1 cellular context compared by ENCODE assay signal in the genomic region with DNA sequence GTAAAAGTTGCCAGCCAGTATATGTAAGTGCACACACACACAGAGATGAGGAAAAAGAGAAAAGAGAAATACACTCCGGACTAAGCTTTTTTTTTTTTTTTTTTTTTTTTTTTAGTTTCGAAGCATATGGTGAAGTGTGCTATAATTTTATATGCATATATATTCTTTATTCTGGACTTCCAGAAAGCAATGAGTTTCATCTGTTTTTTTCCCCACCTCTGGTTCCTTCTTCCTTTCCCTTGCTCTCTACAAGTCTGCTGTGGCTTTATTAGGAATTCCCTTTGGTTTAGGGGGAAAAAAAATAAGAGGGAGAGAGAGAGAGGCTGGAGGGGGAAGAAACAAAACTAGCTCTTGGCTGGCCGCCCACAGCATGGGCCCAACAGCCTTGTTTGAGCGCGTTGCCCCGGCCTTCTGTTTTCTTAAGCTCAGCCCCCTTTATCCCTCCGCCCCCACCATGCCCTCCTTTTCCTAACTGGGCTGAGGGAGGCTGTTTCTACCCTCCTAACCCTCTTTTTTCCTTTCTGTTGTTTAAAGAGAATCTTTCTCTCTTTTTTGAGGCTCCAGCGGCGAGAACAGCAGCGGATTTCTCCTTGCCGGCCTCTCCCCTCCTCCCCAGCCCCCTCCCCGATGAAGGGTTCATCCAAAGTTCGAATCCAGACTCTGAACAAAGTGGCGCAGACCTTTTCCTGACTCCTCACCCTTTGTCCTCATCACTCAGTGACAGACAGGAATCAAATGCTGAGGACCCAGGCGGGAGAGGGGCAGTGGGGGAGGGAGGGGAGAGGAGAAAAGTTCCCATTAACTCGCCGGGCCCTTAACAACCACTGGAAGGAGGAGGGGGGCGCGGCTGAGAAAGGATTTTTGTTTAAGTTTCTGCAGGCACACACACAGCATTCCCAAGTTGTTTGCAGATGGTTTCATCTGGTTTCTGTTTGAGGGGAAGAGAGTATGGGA.
TF ChIP-seq lines count a peak whose summit lies in the region.

No MANE protein-coding gene starts in this region.

TF ChIP-seq in HEK293, 187 proteins besides CTCF, POLR2A, EP300 and RAD21 (continued from another document and continues in another):
- TF ChIP-seq ZBTB7A (tag by site-specific recombination; IDR thresholded peaks at IDR 0.05; ENCODE audit: low read depth) (no peak), ZFP3 (tag by site-specific recombination; IDR thresholded peaks at IDR 0.05; ENCODE audit: low read depth) (no peak), SP2 (tag by site-specific recombination; IDR thresholded peaks at IDR 0.05) (peak; percentile 31), ZNF629 (tag by site-specific recombination; IDR thresholded peaks at IDR 0.05) (no peak), ZNF157 (tag by site-specific recombination; IDR thresholded peaks at IDR 0.05) (no peak), ZSCAN16 (tag by site-specific recombination; IDR thresholded peaks at IDR 0.05) (no peak), IKZF3 (tag by site-specific recombination; IDR thresholded peaks at IDR 0.05) (no peak), ZNF184 (tag by site-specific recombination; IDR thresholded peaks at IDR 0.05) (no peak), ZNF654 (tag by site-specific recombination; IDR thresholded peaks at IDR 0.05; ENCODE audit: low read depth) (no peak), ZNF16 (tag by site-specific recombination; IDR thresholded peaks at IDR 0.05; ENCODE audit: low read depth) (no peak), ZNF501 (tag by site-specific recombination; IDR thresholded peaks at IDR 0.05) (0 out of 2 replicates have a peak, but pooled peaks have one; percentile 37), ZNF571 (tag by site-specific recombination; IDR thresholded peaks at IDR 0.05) (no peak), ZNF529 (tag by site-specific recombination; IDR thresholded peaks at IDR 0.05; ENCODE audit: insufficient replicate concordance) (no peak), WT1 (tag by site-specific recombination; IDR thresholded peaks at IDR 0.05) (0 out of 2 replicates have a peak, but pooled peaks have one; percentile 26), ZNF600 (tag by site-specific recombination; IDR thresholded peaks at IDR 0.05) (0 out of 2 replicates have a peak, but pooled peaks have one; percentile 21), GFI1B (tag by site-specific recombination; IDR thresholded peaks at IDR 0.05) (no peak), KLF9 (tag by site-specific recombination; IDR thresholded peaks at IDR 0.05; ENCODE audit: low read depth) (0 out of 2 replicates have a peak, but pooled peaks have one; percentile 7), SCRT2 (tag by site-specific recombination; IDR thresholded peaks at IDR 0.05) (no peak), KLF7 (tag by site-specific recombination; IDR thresholded peaks at IDR 0.05; ENCODE audit: borderline replicate concordance) (no peak), EGR2 (tag by site-specific recombination; IDR thresholded peaks at IDR 0.05; ENCODE audit: low read depth) (peak; percentile 68), ZNF777 (tag by site-specific recombination; IDR thresholded peaks at IDR 0.05; ENCODE audit: borderline replicate concordance) (no peak), ZNF768 (tag by site-specific recombination; IDR thresholded peaks at IDR 0.05) (no peak), ZFP41 (tag by site-specific recombination; IDR thresholded peaks at IDR 0.05; ENCODE audit: borderline replicate concordance) (no peak), ZBTB21 (tag by site-specific recombination; IDR thresholded peaks at IDR 0.05) (no peak), ZNF514 (tag by site-specific recombination; IDR thresholded peaks at IDR 0.05) (no peak), ZNF133 (tag by site-specific recombination; IDR thresholded peaks at IDR 0.05) (no peak), ZNF341 (tag by site-specific recombination; IDR thresholded peaks at IDR 0.05; ENCODE audit: low read depth) (peak; percentile 80), MZF1 (tag by site-specific recombination; IDR thresholded peaks at IDR 0.05; ENCODE audit: borderline replicate concordance) (peak; percentile 44; the same call in 1 of the 2 replicates), GLI4 (tag by site-specific recombination; IDR thresholded peaks at IDR 0.05) (no peak), ZNF610 (tag by site-specific recombination; IDR thresholded peaks at IDR 0.05; ENCODE audit: borderline replicate concordance) (no peak), ZNF155 (tag by site-specific recombination; IDR thresholded peaks at IDR 0.05) (no peak), ZNF544 (tag by site-specific recombination; IDR thresholded peaks at IDR 0.05) (no peak)
- TF ChIP-seq, protein P1, sequence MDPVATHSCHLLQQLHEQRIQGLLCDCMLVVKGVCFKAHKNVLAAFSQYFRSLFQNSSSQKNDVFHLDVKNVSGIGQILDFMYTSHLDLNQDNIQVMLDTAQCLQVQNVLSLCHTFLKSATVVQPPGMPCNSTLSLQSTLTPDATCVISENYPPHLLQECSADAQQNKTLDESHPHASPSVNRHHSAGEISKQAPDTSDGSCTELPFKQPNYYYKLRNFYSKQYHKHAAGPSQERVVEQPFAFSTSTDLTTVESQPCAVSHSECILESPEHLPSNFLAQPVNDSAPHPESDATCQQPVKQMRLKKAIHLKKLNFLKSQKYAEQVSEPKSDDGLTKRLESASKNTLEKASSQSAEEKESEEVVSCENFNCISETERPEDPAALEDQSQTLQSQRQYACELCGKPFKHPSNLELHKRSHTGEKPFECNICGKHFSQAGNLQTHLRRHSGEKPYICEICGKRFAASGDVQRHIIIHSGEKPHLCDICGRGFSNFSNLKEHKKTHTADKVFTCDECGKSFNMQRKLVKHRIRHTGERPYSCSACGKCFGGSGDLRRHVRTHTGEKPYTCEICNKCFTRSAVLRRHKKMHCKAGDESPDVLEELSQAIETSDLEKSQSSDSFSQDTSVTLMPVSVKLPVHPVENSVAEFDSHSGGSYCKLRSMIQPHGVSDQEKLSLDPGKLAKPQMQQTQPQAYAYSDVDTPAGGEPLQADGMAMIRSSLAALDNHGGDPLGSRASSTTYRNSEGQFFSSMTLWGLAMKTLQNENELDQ (tag by site-specific recombination; IDR thresholded peaks at IDR 0.05; ENCODE audit: low read depth) = no peak
- TF ChIP-seq, protein P2, sequence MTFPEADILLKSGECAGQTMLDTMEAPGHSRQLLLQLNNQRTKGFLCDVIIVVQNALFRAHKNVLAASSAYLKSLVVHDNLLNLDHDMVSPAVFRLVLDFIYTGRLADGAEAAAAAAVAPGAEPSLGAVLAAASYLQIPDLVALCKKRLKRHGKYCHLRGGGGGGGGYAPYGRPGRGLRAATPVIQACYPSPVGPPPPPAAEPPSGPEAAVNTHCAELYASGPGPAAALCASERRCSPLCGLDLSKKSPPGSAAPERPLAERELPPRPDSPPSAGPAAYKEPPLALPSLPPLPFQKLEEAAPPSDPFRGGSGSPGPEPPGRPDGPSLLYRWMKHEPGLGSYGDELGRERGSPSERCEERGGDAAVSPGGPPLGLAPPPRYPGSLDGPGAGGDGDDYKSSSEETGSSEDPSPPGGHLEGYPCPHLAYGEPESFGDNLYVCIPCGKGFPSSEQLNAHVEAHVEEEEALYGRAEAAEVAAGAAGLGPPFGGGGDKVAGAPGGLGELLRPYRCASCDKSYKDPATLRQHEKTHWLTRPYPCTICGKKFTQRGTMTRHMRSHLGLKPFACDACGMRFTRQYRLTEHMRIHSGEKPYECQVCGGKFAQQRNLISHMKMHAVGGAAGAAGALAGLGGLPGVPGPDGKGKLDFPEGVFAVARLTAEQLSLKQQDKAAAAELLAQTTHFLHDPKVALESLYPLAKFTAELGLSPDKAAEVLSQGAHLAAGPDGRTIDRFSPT (tag by site-specific recombination; IDR thresholded peaks at IDR 0.05) = no peak
- TF ChIP-seq, protein P3, sequence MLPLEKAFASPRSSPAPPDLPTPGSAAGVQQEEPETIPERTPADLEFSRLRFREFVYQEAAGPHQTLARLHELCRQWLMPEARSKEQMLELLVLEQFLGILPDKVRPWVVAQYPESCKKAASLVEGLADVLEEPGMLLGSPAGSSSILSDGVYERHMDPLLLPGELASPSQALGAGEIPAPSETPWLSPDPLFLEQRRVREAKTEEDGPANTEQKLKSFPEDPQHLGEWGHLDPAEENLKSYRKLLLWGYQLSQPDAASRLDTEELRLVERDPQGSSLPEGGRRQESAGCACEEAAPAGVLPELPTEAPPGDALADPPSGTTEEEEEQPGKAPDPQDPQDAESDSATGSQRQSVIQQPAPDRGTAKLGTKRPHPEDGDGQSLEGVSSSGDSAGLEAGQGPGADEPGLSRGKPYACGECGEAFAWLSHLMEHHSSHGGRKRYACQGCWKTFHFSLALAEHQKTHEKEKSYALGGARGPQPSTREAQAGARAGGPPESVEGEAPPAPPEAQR (tag by site-specific recombination; IDR thresholded peaks at IDR 0.05) = no peak
- TF ChIP-seq, protein P4, sequence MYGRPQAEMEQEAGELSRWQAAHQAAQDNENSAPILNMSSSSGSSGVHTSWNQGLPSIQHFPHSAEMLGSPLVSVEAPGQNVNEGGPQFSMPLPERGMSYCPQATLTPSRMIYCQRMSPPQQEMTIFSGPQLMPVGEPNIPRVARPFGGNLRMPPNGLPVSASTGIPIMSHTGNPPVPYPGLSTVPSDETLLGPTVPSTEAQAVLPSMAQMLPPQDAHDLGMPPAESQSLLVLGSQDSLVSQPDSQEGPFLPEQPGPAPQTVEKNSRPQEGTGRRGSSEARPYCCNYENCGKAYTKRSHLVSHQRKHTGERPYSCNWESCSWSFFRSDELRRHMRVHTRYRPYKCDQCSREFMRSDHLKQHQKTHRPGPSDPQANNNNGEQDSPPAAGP (tag by site-specific recombination; IDR thresholded peaks at IDR 0.05) = no peak
- TF ChIP-seq, protein P5, sequence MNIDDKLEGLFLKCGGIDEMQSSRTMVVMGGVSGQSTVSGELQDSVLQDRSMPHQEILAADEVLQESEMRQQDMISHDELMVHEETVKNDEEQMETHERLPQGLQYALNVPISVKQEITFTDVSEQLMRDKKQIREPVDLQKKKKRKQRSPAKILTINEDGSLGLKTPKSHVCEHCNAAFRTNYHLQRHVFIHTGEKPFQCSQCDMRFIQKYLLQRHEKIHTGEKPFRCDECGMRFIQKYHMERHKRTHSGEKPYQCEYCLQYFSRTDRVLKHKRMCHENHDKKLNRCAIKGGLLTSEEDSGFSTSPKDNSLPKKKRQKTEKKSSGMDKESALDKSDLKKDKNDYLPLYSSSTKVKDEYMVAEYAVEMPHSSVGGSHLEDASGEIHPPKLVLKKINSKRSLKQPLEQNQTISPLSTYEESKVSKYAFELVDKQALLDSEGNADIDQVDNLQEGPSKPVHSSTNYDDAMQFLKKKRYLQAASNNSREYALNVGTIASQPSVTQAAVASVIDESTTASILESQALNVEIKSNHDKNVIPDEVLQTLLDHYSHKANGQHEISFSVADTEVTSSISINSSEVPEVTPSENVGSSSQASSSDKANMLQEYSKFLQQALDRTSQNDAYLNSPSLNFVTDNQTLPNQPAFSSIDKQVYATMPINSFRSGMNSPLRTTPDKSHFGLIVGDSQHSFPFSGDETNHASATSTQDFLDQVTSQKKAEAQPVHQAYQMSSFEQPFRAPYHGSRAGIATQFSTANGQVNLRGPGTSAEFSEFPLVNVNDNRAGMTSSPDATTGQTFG (tag by site-specific recombination; IDR thresholded peaks at IDR 0.05; ENCODE audit: borderline replicate concordance) = no peak
- TF ChIP-seq, protein P6, sequence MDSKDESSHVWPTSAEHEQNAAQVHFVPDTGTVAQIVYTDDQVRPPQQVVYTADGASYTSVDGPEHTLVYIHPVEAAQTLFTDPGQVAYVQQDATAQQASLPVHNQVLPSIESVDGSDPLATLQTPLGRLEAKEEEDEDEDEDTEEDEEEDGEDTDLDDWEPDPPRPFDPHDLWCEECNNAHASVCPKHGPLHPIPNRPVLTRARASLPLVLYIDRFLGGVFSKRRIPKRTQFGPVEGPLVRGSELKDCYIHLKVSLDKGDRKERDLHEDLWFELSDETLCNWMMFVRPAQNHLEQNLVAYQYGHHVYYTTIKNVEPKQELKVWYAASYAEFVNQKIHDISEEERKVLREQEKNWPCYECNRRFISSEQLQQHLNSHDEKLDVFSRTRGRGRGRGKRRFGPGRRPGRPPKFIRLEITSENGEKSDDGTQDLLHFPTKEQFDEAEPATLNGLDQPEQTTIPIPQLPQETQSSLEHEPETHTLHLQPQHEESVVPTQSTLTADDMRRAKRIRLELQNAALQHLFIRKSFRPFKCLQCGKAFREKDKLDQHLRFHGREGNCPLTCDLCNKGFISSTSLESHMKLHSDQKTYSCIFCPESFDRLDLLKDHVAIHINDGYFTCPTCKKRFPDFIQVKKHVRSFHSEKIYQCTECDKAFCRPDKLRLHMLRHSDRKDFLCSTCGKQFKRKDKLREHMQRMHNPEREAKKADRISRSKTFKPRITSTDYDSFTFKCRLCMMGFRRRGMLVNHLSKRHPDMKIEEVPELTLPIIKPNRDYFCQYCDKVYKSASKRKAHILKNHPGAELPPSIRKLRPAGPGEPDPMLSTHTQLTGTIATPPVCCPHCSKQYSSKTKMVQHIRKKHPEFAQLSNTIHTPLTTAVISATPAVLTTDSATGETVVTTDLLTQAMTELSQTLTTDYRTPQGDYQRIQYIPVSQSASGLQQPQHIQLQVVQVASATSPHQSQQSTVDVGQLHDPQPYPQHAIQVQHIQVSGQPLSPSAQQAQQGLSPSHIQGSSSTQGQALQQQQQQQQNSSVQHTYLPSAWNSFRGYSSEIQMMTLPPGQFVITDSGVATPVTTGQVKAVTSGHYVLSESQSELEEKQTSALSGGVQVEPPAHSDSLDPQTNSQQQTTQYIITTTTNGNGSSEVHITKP (tag by site-specific recombination; IDR thresholded peaks at IDR 0.05) = peak; percentile 97
- TF ChIP-seq, protein P7, sequence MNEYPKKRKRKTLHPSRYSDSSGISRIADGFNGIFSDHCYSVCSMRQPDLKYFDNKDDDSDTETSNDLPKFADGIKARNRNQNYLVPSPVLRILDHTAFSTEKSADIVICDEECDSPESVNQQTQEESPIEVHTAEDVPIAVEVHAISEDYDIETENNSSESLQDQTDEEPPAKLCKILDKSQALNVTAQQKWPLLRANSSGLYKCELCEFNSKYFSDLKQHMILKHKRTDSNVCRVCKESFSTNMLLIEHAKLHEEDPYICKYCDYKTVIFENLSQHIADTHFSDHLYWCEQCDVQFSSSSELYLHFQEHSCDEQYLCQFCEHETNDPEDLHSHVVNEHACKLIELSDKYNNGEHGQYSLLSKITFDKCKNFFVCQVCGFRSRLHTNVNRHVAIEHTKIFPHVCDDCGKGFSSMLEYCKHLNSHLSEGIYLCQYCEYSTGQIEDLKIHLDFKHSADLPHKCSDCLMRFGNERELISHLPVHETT (tag by site-specific recombination; IDR thresholded peaks at IDR 0.05) = no peak
- TF ChIP-seq, protein P8, sequence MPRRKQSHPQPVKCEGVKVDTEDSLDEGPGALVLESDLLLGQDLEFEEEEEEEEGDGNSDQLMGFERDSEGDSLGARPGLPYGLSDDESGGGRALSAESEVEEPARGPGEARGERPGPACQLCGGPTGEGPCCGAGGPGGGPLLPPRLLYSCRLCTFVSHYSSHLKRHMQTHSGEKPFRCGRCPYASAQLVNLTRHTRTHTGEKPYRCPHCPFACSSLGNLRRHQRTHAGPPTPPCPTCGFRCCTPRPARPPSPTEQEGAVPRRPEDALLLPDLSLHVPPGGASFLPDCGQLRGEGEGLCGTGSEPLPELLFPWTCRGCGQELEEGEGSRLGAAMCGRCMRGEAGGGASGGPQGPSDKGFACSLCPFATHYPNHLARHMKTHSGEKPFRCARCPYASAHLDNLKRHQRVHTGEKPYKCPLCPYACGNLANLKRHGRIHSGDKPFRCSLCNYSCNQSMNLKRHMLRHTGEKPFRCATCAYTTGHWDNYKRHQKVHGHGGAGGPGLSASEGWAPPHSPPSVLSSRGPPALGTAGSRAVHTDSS (tag by site-specific recombination; IDR thresholded peaks at IDR 0.05) = no peak
